Comparison of ENCODE assay signal across 21 cellular contexts in genomic region chr11:92687724-92688123, GRCh38.
DNase-seq lines count a peak whose midpoint lies in the region; ATAC-seq, FAIRE-seq and TF ChIP-seq lines count a peak whose summit lies in the region.
"Had no signal": no experiment of that assay in that cellular context is flagged by ENCODE, and none has a peak within 500 bp of the region (broad histone marks: within the 10 kb centered on the region; RNA-seq: fewer than 3 reads in every experiment).

No MANE protein-coding gene starts in this region.

- H3K9me3 Mint-ChIP-seq in GM23338 = no peaks in the 10 kb centered on the region
- H3K9me3 Mint-ChIP-seq in osteocyte (ENCODE audit: unreplicated experiment) = no peaks in the 10 kb centered on the region

- H2BK5ac ChIP-seq in H1 (ENCODE audit: low read depth, low read length) = 0 out of 2 replicates have a peak overlapping the region, but pooled peaks have one; percentile 20

- no peak overlapping the region for H3K23ac ChIP-seq in H1 (ENCODE audit: insufficient read length)

- H3K4me3 ChIP-seq in GM23338 = no peak overlapping the region
- H3K4me3 ChIP-seq in H1 (ENCODE audit: extremely low read depth in 1 of 4, insufficient read depth in 2 of 4, low read depth in 3 of 4, low read length in 4 of 4) = no peak overlapping the region
- H3K4me3 ChIP-seq in keratinocyte (ENCODE audit: control insufficient read depth in 2 of 3, extremely low read depth in 1 of 3, insufficient read depth in 2 of 3, low read depth in 1 of 3, low read length in 3 of 3) = no peak overlapping the region
- H3K4me3 ChIP-seq: BLaER1 had no signal

- no peak overlapping the region for H4K91ac ChIP-seq in H1 (replicated peaks; ENCODE audit: insufficient read length, low read length)

- no peak overlapping the region for H3K4ac ChIP-seq in H1 (replicated peaks; ENCODE audit: insufficient read length, low read depth, low read length)

- no peak overlapping the region for H4K5ac ChIP-seq in H1 (ENCODE audit: insufficient read length, low read depth, low read length)

- no peaks in the 10 kb centered on the region for H3K79me1 ChIP-seq in H1 (ENCODE audit: low read depth, low read length)

- no peak overlapping the region for H2AK5ac ChIP-seq in H1 (ENCODE audit: low read depth, low read length)

- no peaks in the 10 kb centered on the region for H3K9me3 ChIP-seq in H1 (ENCODE audit: insufficient read depth in 2 of 2, low read depth in 1 of 2, low read length in 1 of 2)
- no peaks in the 10 kb centered on the region for H3K9me3 ChIP-seq in keratinocyte (ENCODE audit: control insufficient read depth, low read depth, low read length)
- H3K9me3 ChIP-seq: BLaER1, SK-N-SH had no signal

- H3K27ac Mint-ChIP-seq in GM23338 (no peak overlapping the region), osteocyte (ENCODE audit: unreplicated experiment) (no peak overlapping the region)
- H3K27ac Mint-ChIP-seq: CD4-positive, CD25-positive, alpha-beta regulatory T cell had no signal

- no peak for TF ChIP-seq RAD21 in H1 (IDR thresholded peaks at IDR 0.05 in 1 of 2, conservative IDR thresholded peaks at IDR 0.05 in 1 of 2; ENCODE audit: low read depth in 2 of 2, low read length in 2 of 2)

- H2BK12ac ChIP-seq in H1 (ENCODE audit: low read depth, low read length) = no peak overlapping the region

- no peaks in the 10 kb centered on the region for H3F3A ChIP-seq in GM23338 (replicated peaks; ENCODE audit: low read depth)

- H3K36me3 Mint-ChIP-seq in GM23338 (ENCODE audit: low read depth) = no peaks in the 10 kb centered on the region
- H3K36me3 Mint-ChIP-seq in osteocyte (ENCODE audit: unreplicated experiment) = no peaks in the 10 kb centered on the region
- H3K36me3 Mint-ChIP-seq: CD4-positive, CD25-positive, alpha-beta regulatory T cell had no signal

- H3K36me3 ChIP-seq in GM23338 (ENCODE audit: insufficient read depth) (no peaks in the 10 kb centered on the region), H1 (ENCODE audit: control insufficient read depth in 2 of 4, insufficient read depth in 4 of 4, low read length in 3 of 4) (no peaks in the 10 kb centered on the region), keratinocyte (ENCODE audit: control insufficient read depth in 2 of 2, extremely low read depth in 1 of 2, insufficient read depth in 2 of 2, low read length in 2 of 2) (no peaks in the 10 kb centered on the region)
- H3K36me3 ChIP-seq: BLaER1 had no signal

- H4K8ac ChIP-seq in H1 (ENCODE audit: extremely low read depth, insufficient read depth, low read length) = no peak overlapping the region

- H3K27me3 Mint-ChIP-seq in GM23338 (ENCODE audit: insufficient read depth, low read depth, poor library complexity) (no peaks in the 10 kb centered on the region), osteocyte (ENCODE audit: unreplicated experiment) (no peaks in the 10 kb centered on the region)
- H3K27me3 Mint-ChIP-seq: CD4-positive, CD25-positive, alpha-beta regulatory T cell had no signal

- H3K9me1 ChIP-seq in keratinocyte (ENCODE audit: control insufficient read depth, extremely low read depth, insufficient read depth, low read length) = no peaks in the 10 kb centered on the region

- no peak overlapping the region for H2BK120ac ChIP-seq in H1 (replicated peaks; ENCODE audit: low read depth, low read length)

- POLR2A ChIA-PET in H1 (lab: Charles Lee; ENCODE audit: partially characterized antibody) = no interaction called here

- DNase-seq in Daoy (ENCODE audit: low read depth) = peak; percentile 9
- DNase-seq in GM23338 (ENCODE audit: low spot score) = peak; percentile 47
- DNase-seq in H1 (ENCODE audit: low read depth in 1 of 2, low spot score in 2 of 2) = no peak
- DNase-seq in keratinocyte (ENCODE audit: low read depth, low spot score) = no peak
- DNase-seq in Kasumi-1 (lab: John Stamatoyannopoulos, UW) = no peak
- DNase-seq in activated naive CD4-positive, alpha-beta T cell treated with Interleukin-2 at 50 U/mL for 16 hours = no peak
- no peak for DNase-seq in osteocyte (ENCODE audit: extremely low spot score, unreplicated experiment)
- DNase-seq: CD4-positive, CD25-positive, alpha-beta regulatory T cell; EL; GF-D8; H7; NCI-H2029 treated with DMSO at 0.1 percent for 48 hours; NCI-H345; NCI-H510A treated with DMSO at 0.1 percent for 48 hours; NCI-H748 treated with DMSO at 0.1 percent for 48 hours; PC-3; SK-N-SH; SW 1271 had no signal

- peaks cover 4% of the 10 kb centered on the region; the same call in 1 of the 2 replicates for H3K9me2 ChIP-seq in GM23338 (ENCODE audit: insufficient read depth)
- H3K9me2 ChIP-seq: SK-N-SH had no signal

- H3K4me1 ChIP-seq in GM23338 (ENCODE audit: insufficient read depth) (no peaks in the 10 kb centered on the region), H1 (replicated peaks in 1 of 4; ENCODE audit: control insufficient read depth in 3 of 4, insufficient read depth in 4 of 4, low read length in 3 of 4) (no peaks in the 10 kb centered on the region), keratinocyte (ENCODE audit: control insufficient read depth, extremely low read depth, insufficient read depth, low read length) (peaks cover 3% of the 10 kb centered on the region)
- H3K4me1 ChIP-seq: BLaER1 had no signal

- ATAC-seq in GM23338 = no peak
- ATAC-seq: PC-3 had no signal

- WGBS in H1 (ENCODE audit: extremely low coverage in 1 of 2, insufficient coverage in 1 of 2, insufficient read length in 1 of 2, insufficient replicate concordance in 2 of 2, low coverage in 1 of 2, low lambda C conversion rate in 2 of 2, missing lambda C conversion rate in 1 of 2), 2 experiments = 95% methylated on average over 4 of the region's 4 CpGs; no CpG with 5 or more reads in 1 of the 2 experiments

- no peak overlapping the region for H3K27ac ChIP-seq in GM23338 (ENCODE audit: low read depth)
- no peak overlapping the region for H3K27ac ChIP-seq in H1 (ENCODE audit: low read depth, low read length)
- H3K27ac ChIP-seq in keratinocyte (ENCODE audit: control insufficient read depth, insufficient read depth, low read length) = no peak overlapping the region
- H3K27ac ChIP-seq: BLaER1 had no signal

- H3K18ac ChIP-seq in H1 (ENCODE audit: extremely low read depth, low read length) = no peak overlapping the region

- no peak for FAIRE-seq in H1 (lab: Jason Lieb, UNC)
- peak; percentile 29 for FAIRE-seq in keratinocyte (lab: Jason Lieb, UNC)
- FAIRE-seq: A204.1, GM12891 had no signal

- no peak overlapping the region for H2BK20ac ChIP-seq in H1 (ENCODE audit: low read length)

- no peak for TF ChIP-seq EP300 in H1 (IDR thresholded peaks at IDR 0.05; ENCODE audit: borderline replicate concordance in 1 of 2, low read depth in 2 of 2, low read length in 2 of 2)

- no peaks in the 10 kb centered on the region for H3K27me3 ChIP-seq in GM23338 (ENCODE audit: insufficient read depth)
- no peaks in the 10 kb centered on the region for H3K27me3 ChIP-seq in H1 (replicated peaks in 1 of 4; ENCODE audit: control insufficient read depth in 3 of 4, extremely low read depth in 1 of 4, insufficient read depth in 3 of 4, low read length in 3 of 4)
- no peaks in the 10 kb centered on the region for H3K27me3 ChIP-seq in keratinocyte (ENCODE audit: control insufficient read depth, extremely low read depth, insufficient read depth, low read length)
- H3K27me3 ChIP-seq: BLaER1 had no signal

- H3K23me2 ChIP-seq in H1 (ENCODE audit: low read depth, low read length) = no peaks in the 10 kb centered on the region

- H3K4me3 Mint-ChIP-seq in GM23338 = no peak overlapping the region
- H3K4me3 Mint-ChIP-seq in osteocyte (ENCODE audit: unreplicated experiment) = no peak overlapping the region
- H3K4me3 Mint-ChIP-seq: CD4-positive, CD25-positive, alpha-beta regulatory T cell had no signal

- CTCF ChIA-PET in H1 (lab: Charles Lee; ENCODE audit: partially characterized antibody) = interaction anchor here (0.6 to 0.7 kb wide), 2 partner anchors 11 to 69 kb away, joined by 3 read pairs; no protein-coding TSS in a partner anchor

- H3K14ac ChIP-seq in H1 (ENCODE audit: insufficient read length) = no peak overlapping the region

- H3K4me2 ChIP-seq in GM23338 = no peak overlapping the region
- no peak overlapping the region for H3K4me2 ChIP-seq in H1 (ENCODE audit: insufficient read depth in 1 of 2, low read depth in 2 of 2, low read length in 2 of 2)
- H3K4me2 ChIP-seq in keratinocyte (ENCODE audit: control insufficient read depth, extremely low read depth, insufficient read depth, low read depth, low read length) = no peak overlapping the region
- H3K4me2 ChIP-seq: BLaER1, SK-N-SH had no signal

- no peak overlapping the region for H3K56ac ChIP-seq in H1 (replicated peaks; ENCODE audit: insufficient read length, low read depth, low read length)

- H2AFZ ChIP-seq in GM23338 (no peak overlapping the region), H1 (ENCODE audit: low read length) (no peak overlapping the region), keratinocyte (ENCODE audit: control insufficient read depth, low read length) (peak overlapping the region; percentile 60)

- H2BK15ac ChIP-seq in H1 (ENCODE audit: low read length) = no peak overlapping the region

- TF ChIP-seq CTCF in GM23338 (conservative IDR thresholded peaks at IDR 0.05; ENCODE audit: low read depth in 2 of 2) = no peak
- no peak for TF ChIP-seq CTCF in H1 (IDR thresholded peaks at IDR 0.05; ENCODE audit: control extremely low read depth in 1 of 3, insufficient read depth in 1 of 3, low read depth in 1 of 3, low read length in 3 of 3)
- TF ChIP-seq CTCF in keratinocyte (optimal IDR thresholded peaks at IDR 0.05 in 1 of 3, IDR thresholded peaks at IDR 0.05 in 1 of 3, conservative IDR thresholded peaks at IDR 0.05 in 1 of 3; ENCODE audit: extremely low read depth in 1 of 3, insufficient read depth in 2 of 3, low read length in 3 of 3) = no peak
- no peak for TF ChIP-seq CTCF in osteocyte (IDR thresholded peaks at IDR 0.05)

- TF ChIP-seq POLR2A in H1 (IDR thresholded peaks at IDR 0.05; ENCODE audit: control extremely low read depth in 1 of 2, low read depth in 2 of 2, low read length in 2 of 2) = no peak

- dilution Hi-C loops in keratinocyte (cut with MboI; ENCODE audit: extremely low pct_ligation_motif_present, low sequenced_read_pairs) = no loop called here

- H4K20me1 ChIP-seq in GM23338 (replicated peaks; ENCODE audit: insufficient read depth) = no peaks in the 10 kb centered on the region; the same call in 1 of the 2 replicates
- H4K20me1 ChIP-seq in H1 (replicated peaks in 1 of 2; ENCODE audit: control insufficient read depth in 1 of 2, insufficient read depth in 2 of 2, low read length in 2 of 2) = no peaks in the 10 kb centered on the region
- no peaks in the 10 kb centered on the region for H4K20me1 ChIP-seq in keratinocyte (ENCODE audit: control insufficient read depth, extremely low read depth, insufficient read depth, low read length)
- H4K20me1 ChIP-seq: BLaER1 had no signal

- H3K9ac ChIP-seq in H1 (replicated peaks in 1 of 4; ENCODE audit: extremely low read depth in 1 of 4, low read depth in 3 of 4, low read length in 3 of 4) = no peak overlapping the region
- H3K9ac ChIP-seq in keratinocyte (ENCODE audit: control insufficient read depth, extremely low read depth, insufficient read depth, low read length) = no peak overlapping the region
- H3K9ac ChIP-seq: BLaER1, SK-N-SH had no signal

- H3K4me1 Mint-ChIP-seq in GM23338 (peaks cover 10% of the 10 kb centered on the region), osteocyte (ENCODE audit: unreplicated experiment) (no peaks in the 10 kb centered on the region)
- H3K4me1 Mint-ChIP-seq: CD4-positive, CD25-positive, alpha-beta regulatory T cell had no signal

- H3K79me2 ChIP-seq in GM23338 (replicated peaks; ENCODE audit: insufficient read depth) (no peaks in the 10 kb centered on the region), H1 (ENCODE audit: control insufficient read depth in 1 of 2, insufficient read depth in 2 of 2, low read length in 2 of 2) (no peaks in the 10 kb centered on the region), keratinocyte (ENCODE audit: control insufficient read depth, insufficient read depth, low read length) (no peaks in the 10 kb centered on the region)

Comparison
In these comparisons a context has a peak if more than half of its experiments do, and no peak if none do; other contexts are left out.
1. DNase-seq: peak in Daoy (single experiment) and GM23338 (single experiment); none in H1 (0 of 2), keratinocyte (single experiment), Kasumi-1 (0 of 2), activated naive CD4-positive, alpha-beta T cell treated with Interleukin-2 at 50 U/mL for 16 hours (single experiment) and osteocyte (single experiment).